18 cellular contexts compared by ENCODE assay signal in the genomic region with DNA sequence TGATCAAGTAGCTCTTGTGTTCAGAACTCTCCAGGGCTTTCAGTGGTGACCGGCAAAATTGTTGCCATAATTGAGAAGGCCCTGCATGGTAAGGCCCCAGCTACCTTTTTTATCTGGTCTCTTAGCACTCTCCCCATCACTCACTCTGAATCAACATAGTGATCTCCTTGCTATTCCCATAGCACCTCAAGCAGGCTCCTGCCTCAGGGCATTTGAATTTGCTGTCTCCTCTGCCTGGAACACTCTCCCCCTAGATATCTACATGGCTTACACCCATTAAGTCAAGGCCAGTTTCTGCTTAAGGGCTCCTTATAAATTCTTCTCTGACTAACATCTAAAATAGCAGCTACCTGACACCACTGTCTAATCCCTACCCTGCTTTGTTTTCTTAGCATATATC. TPM values are rescaled to one million over a fixed set of nuclear protein-coding genes. Genes with fewer than 3 reads are reported as not detected.
DNase-seq lines count a peak whose midpoint lies in the region; ATAC-seq and TF ChIP-seq lines count a peak whose summit lies in the region.
"Had no signal": no experiment of that assay in that cellular context is flagged by ENCODE, and none has a peak within 500 bp of the region (broad histone marks: within the 10 kb centered on the region; RNA-seq: fewer than 3 reads in every experiment).

No MANE protein-coding gene starts in this region.

- H3K9me3 ChIP-seq in H9 (ENCODE audit: control insufficient read depth, low read depth, low read length) (no peaks in the 10 kb centered on the region), suprapubic skin (no peaks in the 10 kb centered on the region), tibial nerve (no peaks in the 10 kb centered on the region)
- H3K9me3 ChIP-seq: BE2C, HAP-1 had no signal

- H3K79me1 ChIP-seq in H9 (ENCODE audit: insufficient read depth, low read depth, low read length, poor library complexity, severe bottlenecking) (peaks cover 4% of the 10 kb centered on the region), mesendoderm (ENCODE audit: low read length) (no peaks in the 10 kb centered on the region)

- H3K56ac ChIP-seq in H9 (ENCODE audit: insufficient read length, low read depth, low read length) (no peak overlapping the region), mesendoderm (ENCODE audit: low read length) (no peak overlapping the region)

- POLR2A ChIA-PET in WTC11 (lab: Charles Lee) = no interaction called here

- H3K27ac ChIP-seq in H9 (ENCODE audit: insufficient read length, low read depth, low read length) = no peak overlapping the region
- no peak overlapping the region for H3K27ac ChIP-seq in mesendoderm (ENCODE audit: low read depth, low read length)
- no peak overlapping the region for H3K27ac ChIP-seq in suprapubic skin
- no peak overlapping the region for H3K27ac ChIP-seq in tibial nerve
- H3K27ac ChIP-seq: HL-60 had no signal

- no peak overlapping the region for H3K4me2 ChIP-seq in H9 (ENCODE audit: insufficient read depth, insufficient read length, low read length)
- no peak overlapping the region for H3K4me2 ChIP-seq in mesendoderm (ENCODE audit: low read length)

- H3K36me3 ChIP-seq in mesendoderm (ENCODE audit: control insufficient read depth, insufficient read depth, low read length) = no peaks in the 10 kb centered on the region
- H3K36me3 ChIP-seq in suprapubic skin = no peaks in the 10 kb centered on the region
- H3K36me3 ChIP-seq in tibial nerve = no peaks in the 10 kb centered on the region
- H3K36me3 ChIP-seq: BE2C had no signal

- H3K27me3 Mint-ChIP-seq in H9 (ENCODE audit: low read depth) = no peaks in the 10 kb centered on the region
- H3K27me3 Mint-ChIP-seq in WTC11 (ENCODE audit: low read depth) = no peaks in the 10 kb centered on the region; the same call in 1 of the 2 replicates
- H3K27me3 Mint-ChIP-seq: CD8-positive, alpha-beta memory T cell had no signal

- H3K9ac ChIP-seq in H9 (ENCODE audit: extremely low read depth, insufficient read length, low read length) (no peak overlapping the region), mesendoderm (ENCODE audit: low read length) (no peak overlapping the region)

- CTCF ChIA-PET in WTC11 (lab: Charles Lee) = no interaction called here

- H3K36me3 Mint-ChIP-seq in H9 (ENCODE audit: insufficient read depth in 1 of 3, low read depth in 3 of 3) (peaks cover 3 to 4% (median 3%) of the 10 kb centered on the region in 3 experiments; a peak in 4 of 7 replicates), WTC11 (0 out of 2 replicates have a peak, but pooled peaks cover 4% of the 10 kb centered on the region)
- H3K36me3 Mint-ChIP-seq: CD4-positive, CD25-positive, alpha-beta regulatory T cell had no signal

- no peak overlapping the region for H2BK15ac ChIP-seq in H9 (ENCODE audit: low read depth, low read length)
- H2BK15ac ChIP-seq in mesendoderm (replicated peaks; ENCODE audit: low read depth) = no peak overlapping the region

- H2BK120ac ChIP-seq in H9 (ENCODE audit: low read depth, low read length, poor library complexity, severe bottlenecking) (no peak overlapping the region), mesendoderm (ENCODE audit: low read depth, low read length) (no peak overlapping the region)

- H3K14ac ChIP-seq in H9 (ENCODE audit: insufficient read depth, low read length) = no peak overlapping the region

- H3K4ac ChIP-seq in H9 (ENCODE audit: low read depth, low read length) (no peak overlapping the region), mesendoderm (ENCODE audit: low read depth, low read length) (no peak overlapping the region)

- no peak overlapping the region for H3T11ph ChIP-seq in H9 (ENCODE audit: low read length)

- H3K23ac ChIP-seq in H9 (ENCODE audit: insufficient read length, low read depth, low read length) = no peak overlapping the region
- H3K23ac ChIP-seq in mesendoderm (ENCODE audit: low read length) = no peak overlapping the region

- no peak overlapping the region for H2BK5ac ChIP-seq in H9 (ENCODE audit: insufficient read length, low read length)
- H2BK5ac ChIP-seq in mesendoderm (ENCODE audit: low read length) = no peak overlapping the region

- intact Hi-C loops in sciatic nerve (cut with DNase I) = no loop called here

- ATAC-seq in WTC11 (no peak), sciatic nerve (no peak), GM19452 (IDR thresholded peaks at IDR 0.05; ENCODE audit: unreplicated experiment) (no peak)

- no peaks in the 10 kb centered on the region for H4K20me1 ChIP-seq in H9 (ENCODE audit: control insufficient read depth, insufficient read depth, insufficient read length)

- H3K18ac ChIP-seq in H9 (ENCODE audit: insufficient read length, low read depth, low read length) (no peak overlapping the region), mesendoderm (ENCODE audit: low read length) (no peak overlapping the region)

- H3K4me1 Mint-ChIP-seq in H9 (peaks cover 21 to 31% of the 10 kb centered on the region in 2 experiments), WTC11 (peaks cover 34% of the 10 kb centered on the region)

- no peak for TF ChIP-seq EP300 in suprapubic skin (IDR thresholded peaks at IDR 0.05)
- no peak for TF ChIP-seq EP300 in tibial nerve (IDR thresholded peaks at IDR 0.05)

- no peak overlapping the region for H2BK20ac ChIP-seq in H9 (ENCODE audit: low read depth, low read length, poor library complexity, severe bottlenecking)

- no peak for TF ChIP-seq CTCF in H9 (conservative IDR thresholded peaks at IDR 0.05)
- no peak for TF ChIP-seq CTCF in WTC11 (IDR thresholded peaks at IDR 0.05)
- no peak for TF ChIP-seq CTCF in suprapubic skin (IDR thresholded peaks at IDR 0.05)
- no peak for TF ChIP-seq CTCF in tibial nerve (IDR thresholded peaks at IDR 0.05)

- TF ChIP-seq POLR2A in suprapubic skin (IDR thresholded peaks at IDR 0.05) (no peak), tibial nerve (IDR thresholded peaks at IDR 0.05) (no peak)

- H3K4me3 Mint-ChIP-seq in H9 (no peak overlapping the region), WTC11 (no peak overlapping the region)

- H3K4me3 ChIP-seq in mesendoderm (ENCODE audit: low read length) = no peak overlapping the region
- H3K4me3 ChIP-seq in suprapubic skin = no peak overlapping the region
- no peak overlapping the region for H3K4me3 ChIP-seq in tibial nerve
- H3K4me3 ChIP-seq: HAP-1 had no signal

- no peak overlapping the region for H2AFZ ChIP-seq in H9 (ENCODE audit: low read length)

- no peak overlapping the region for H2AK5ac ChIP-seq in H9 (ENCODE audit: insufficient read length, low read length)
- no peak overlapping the region for H2AK5ac ChIP-seq in mesendoderm (ENCODE audit: low read length)

- no peak overlapping the region for H4K91ac ChIP-seq in H9 (ENCODE audit: insufficient read length, low read depth, low read length)

- WGBS in H9 (ENCODE audit: extremely low coverage, insufficient read length, low lambda C conversion rate) = no CpG with 5 or more reads among the region's 1 CpG
- no CpG with 5 or more reads among the region's 1 CpG for WGBS in mesendoderm (ENCODE audit: extremely low coverage, insufficient coverage, low lambda C conversion rate)
- 94% methylated on average over 1 of the region's 1 CpG for WGBS in suprapubic skin
- 88 to 90% methylated on average over 1 of the region's 1 CpG for WGBS in tibial nerve, 2 donors

- peaks cover 12% of the 10 kb centered on the region; the same call in 1 of the 2 replicates for H3K79me2 ChIP-seq in H9 (ENCODE audit: insufficient read depth, low read length)
- H3K79me2 ChIP-seq in mesendoderm (ENCODE audit: control insufficient read depth, insufficient read depth, low read length) = peaks cover 15% of the 10 kb centered on the region

- H4K8ac ChIP-seq in H9 (replicated peaks; ENCODE audit: insufficient read length, low read depth, low read length) (no peak overlapping the region), mesendoderm (ENCODE audit: low read depth, low read length) (no peak overlapping the region)

- H3K9me3 Mint-ChIP-seq in H9 (no peaks in the 10 kb centered on the region), WTC11 (no peaks in the 10 kb centered on the region)
- H3K9me3 Mint-ChIP-seq: CD4-positive, CD25-positive, alpha-beta regulatory T cell; CD8-positive, alpha-beta memory T cell had no signal

- peaks cover 17% of the 10 kb centered on the region for H3K23me2 ChIP-seq in H9 (ENCODE audit: insufficient read length, low read depth, low read length, poor library complexity, severe bottlenecking)

- H2BK12ac ChIP-seq in H9 (ENCODE audit: insufficient read length, low read depth, low read length) = no peak overlapping the region

- DNase-seq in ELF-1 (ENCODE audit: low read depth, low spot score) = peak; percentile 76
- no peak for DNase-seq in H9
- DNase-seq in WTC11 (ENCODE audit: low spot score) = no peak
- peak; percentile 53 for DNase-seq in mesendoderm
- no peak for DNase-seq in suprapubic skin (ENCODE audit: low spot score in 2 of 2)
- no peak for DNase-seq in tibial nerve (ENCODE audit: low spot score in 2 of 2)
- DNase-seq in sciatic nerve (ENCODE audit: low spot score) = no peak
- DNase-seq: ACHN; BE2C; C1 segment of cervical spinal cord; CD4-positive, CD25-positive, alpha-beta regulatory T cell; CD8-positive, alpha-beta memory T cell; COR-L47; GF-D8; GOT3 had no signal

- peaks cover 2% of the 10 kb centered on the region; the same call in 1 of the 2 replicates for H3K4me1 ChIP-seq in H9 (ENCODE audit: insufficient read depth, low read length)
- no peaks in the 10 kb centered on the region for H3K4me1 ChIP-seq in mesendoderm (ENCODE audit: control insufficient read depth, low read depth, low read length)
- peaks cover 29% of the 10 kb centered on the region for H3K4me1 ChIP-seq in suprapubic skin
- H3K4me1 ChIP-seq in tibial nerve = peaks cover 0 to 27% (median 11%) of the 10 kb centered on the region in 4 donors
- H3K4me1 ChIP-seq: BE2C had no signal

- H3K27me3 ChIP-seq in H9 (ENCODE audit: insufficient read depth, low read length) (no peaks in the 10 kb centered on the region), mesendoderm (ENCODE audit: insufficient read depth, low read length, poor library complexity) (no peaks in the 10 kb centered on the region), suprapubic skin (no peaks in the 10 kb centered on the region), tibial nerve (no peaks in the 10 kb centered on the region)

- H4K5ac ChIP-seq in H9 (ENCODE audit: insufficient read length, low read depth, low read length) = no peak overlapping the region
- H4K5ac ChIP-seq in mesendoderm (ENCODE audit: low read length) = no peak overlapping the region

- H3K27ac Mint-ChIP-seq in H9 (peak overlapping the region in 2 of 3 experiments; percentile 19 to 21; a peak in 3 of 7 replicates), WTC11 (peak overlapping the region; percentile 88)

TF ChIP-seq in WTC11, 78 proteins besides CTCF, POLR2A, EP300 and RAD21 (continues in another document):
- no peak for TF ChIP-seq OVOL2 (CRISPR knock-in tag; IDR thresholded peaks at IDR 0.05; ENCODE audit: borderline replicate concordance)
- TF ChIP-seq ZBTB21 (CRISPR knock-in tag; IDR thresholded peaks at IDR 0.05; ENCODE audit: borderline replicate concordance) = no peak
- TF ChIP-seq ESRRA (CRISPR knock-in tag; IDR thresholded peaks at IDR 0.05; ENCODE audit: borderline replicate concordance) = no peak

RNA-seq across cellular contexts. Expression of gene ARID3B, which starts 3.3 kb away (rescaled TPM):
- total RNA-seq in H9 (2021) = 101 and 110 TPM in 2 replicates
- total RNA-seq in WTC11 (2021) = 122 to 133 TPM (median 124 TPM) in 3 replicates
- 99.9 TPM for polyA plus RNA-seq in mesendoderm (2013, experiment 1 of 2)
- 98.8 TPM for polyA plus RNA-seq in mesendoderm (2013, experiment 2 of 2)
- total RNA-seq in suprapubic skin = 10 to 100 TPM in 1 of 4 donors, 1 to 10 TPM in 3; 6.7 to 12.3 (median 8.4) TPM
- total RNA-seq in tibial nerve = 1 to 10 TPM; 2.0 to 8.4 (median 5.3) TPM
- total RNA-seq in sciatic nerve = 5.5 TPM

Comparison
In these comparisons a context has a peak if more than half of its experiments do, and no peak if none do; other contexts are left out.
1. DNase-seq: peak in ELF-1 (single experiment) and mesendoderm (single experiment); none in H9 (single experiment), WTC11 (single experiment), suprapubic skin (0 of 2), tibial nerve (0 of 2) and sciatic nerve (single experiment).